1 cellular context compared by ENCODE assay signal in the genomic region with DNA sequence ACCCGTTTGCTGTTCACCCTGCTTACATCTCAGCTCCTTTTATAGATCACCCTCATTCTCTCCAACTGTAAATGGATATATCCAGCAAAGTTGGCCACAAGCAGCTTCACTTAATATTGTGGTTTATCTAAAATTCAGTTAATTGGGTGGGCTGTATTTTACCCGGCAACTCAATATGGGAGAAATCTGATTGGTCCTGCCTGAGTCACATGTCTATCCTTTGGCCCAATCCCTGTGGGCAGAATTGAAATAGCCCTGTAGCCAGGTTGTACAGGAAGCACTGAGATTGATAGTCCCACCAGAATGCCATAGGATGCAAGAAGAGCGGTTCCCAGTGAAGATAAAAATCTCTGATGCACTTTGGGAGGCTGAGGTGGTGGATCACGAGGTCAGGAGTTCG.
TF ChIP-seq lines count a peak whose summit lies in the region.

No MANE protein-coding gene starts in this region.

TF ChIP-seq in GM12878, 131 proteins besides CTCF, POLR2A, EP300 and RAD21 (continued from another document):
- peak; percentile 57; the same call in 1 of the 2 replicates for TF ChIP-seq RFX5 (IDR thresholded peaks at IDR 0.05; ENCODE audit: low read depth, low read length)
TF ChIP-seq in GM12878: peak in this region for 2.
